ENCODE assay signal across 8 cellular contexts in the genomic region with DNA sequence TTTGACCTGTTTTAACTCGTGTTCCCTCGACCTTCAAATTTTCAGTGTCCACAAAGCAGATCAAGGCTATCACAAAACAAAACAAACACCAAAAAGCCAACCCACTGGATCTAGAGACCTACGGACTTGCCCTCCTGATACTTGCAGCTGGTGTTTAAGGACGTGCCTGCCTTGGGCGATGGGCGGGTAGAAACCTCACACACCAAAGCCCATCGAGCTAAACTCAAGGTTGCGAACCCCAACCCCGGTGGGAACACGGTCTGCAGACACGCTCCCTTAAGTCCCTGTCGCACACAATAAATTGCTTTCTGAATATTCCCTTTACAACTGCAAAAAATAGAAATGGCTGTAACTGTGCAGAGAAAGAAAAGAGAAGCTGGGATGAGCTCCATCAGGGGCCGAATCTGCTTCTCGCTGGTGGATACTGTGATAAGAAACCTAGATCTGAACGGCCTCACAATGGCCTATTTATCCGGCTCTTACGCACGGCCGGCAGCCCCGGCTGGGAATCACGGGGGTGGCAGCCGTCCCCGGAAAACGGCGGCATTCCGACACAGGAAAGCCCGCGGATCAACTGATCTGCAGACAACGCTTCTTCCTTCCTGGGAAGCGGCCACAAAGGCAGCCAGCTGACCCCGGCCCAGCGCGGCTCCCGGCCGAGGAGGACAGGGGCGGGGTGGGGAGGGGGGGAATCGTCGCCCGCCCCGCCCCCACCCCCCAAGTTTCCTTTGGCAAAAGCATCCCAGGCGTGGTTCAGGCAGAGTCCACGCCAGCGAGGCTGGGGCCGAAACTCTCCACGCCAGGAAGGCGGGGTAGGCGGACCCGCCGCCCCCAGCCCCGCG.
A peak's percentile ranks its signal among the peaks of the same experiment; 100 is the strongest.
DNase-seq lines count a peak whose midpoint lies in the region; ATAC-seq and TF ChIP-seq lines count a peak whose summit lies in the region.

No MANE protein-coding gene starts in this region.

- TF ChIP-seq CTCF in esophagus muscularis mucosa (IDR thresholded peaks at IDR 0.05), result no peak
- TF ChIP-seq CTCF in testis (IDR thresholded peaks at IDR 0.05), result no peak

- H3K27me3 ChIP-seq in esophagus muscularis mucosa (no peaks in the 10 kb centered on the region), testis (no peaks in the 10 kb centered on the region)

- 28% methylated on average over 22 of the region's 51 CpGs for WGBS in esophagus muscularis mucosa
- WGBS in testis, 2 donors, result 2 to 7% methylated on average over 29 to 48 of the region's 51 CpGs

- peak overlapping the region; percentile 85 to 92 (median 88) for H3K27ac ChIP-seq in esophagus muscularis mucosa (replicated peaks in 1 of 4)
- H3K27ac ChIP-seq in testis, result peak overlapping the region; percentile 91 to 93

- H3K4me3 ChIP-seq in esophagus muscularis mucosa (peak overlapping the region; percentile 66 to 82 (median 74)), testis (peak overlapping the region; percentile 59 to 75)

- no peaks in the 10 kb centered on the region for H3K9me3 ChIP-seq in esophagus muscularis mucosa
- no peaks in the 10 kb centered on the region for H3K9me3 ChIP-seq in testis

- DNase-seq in activated T-cell treated with anti-CD3 and anti-CD28 coated beads for 48 hours (ENCODE audit: low read depth) (peak; percentile 5), esophagus muscularis mucosa (ENCODE audit: extremely low spot score) (no peak), middle frontal gyrus (ENCODE audit: extremely low spot score, low spot score) (peak; percentile 8), testis (peak; percentile 82), NCI-H345 (lab: John Stamatoyannopoulos, UW) (no peak), GDM1 (lab: John Stamatoyannopoulos, UW) (no peak)

- no peaks in the 10 kb centered on the region for H3K36me3 ChIP-seq in esophagus muscularis mucosa
- no peaks in the 10 kb centered on the region for H3K36me3 ChIP-seq in testis (ENCODE audit: low read depth, missing control alignments)

- intact Hi-C loops in esophagus muscularis mucosa (cut with DNase I), result loop anchor here (5.0 kb wide), 1 partner anchor 337 kb away; the partner anchor contains the start of gene MAP3K1
- intact Hi-C loops in testis (cut with DNase I; ENCODE audit: low total_unique reads), result no loop called here

- ATAC-seq in GM18498 (IDR thresholded peaks at IDR 0.05; ENCODE audit: unreplicated experiment), result peak; percentile 48
- peak; percentile 45 for ATAC-seq in HG03460 (IDR thresholded peaks at IDR 0.05; ENCODE audit: unreplicated experiment)

- H3K4me1 ChIP-seq in esophagus muscularis mucosa, result peaks cover 10 to 50% (median 35%) of the 10 kb centered on the region in 4 donors
- peaks cover 36% of the 10 kb centered on the region for H3K4me1 ChIP-seq in testis

- no peak for TF ChIP-seq POLR2A in esophagus muscularis mucosa (IDR thresholded peaks at IDR 0.05; ENCODE audit: low read depth)
- no peak for TF ChIP-seq POLR2A in testis (IDR thresholded peaks at IDR 0.05)

- no peak for TF ChIP-seq EP300 in esophagus muscularis mucosa (IDR thresholded peaks at IDR 0.05)

Comparison
In these comparisons a context has a peak if more than half of its experiments do, and no peak if none do; other contexts are left out.
1. DNase-seq: peak in activated T-cell treated with anti-CD3 and anti-CD28 coated beads for 48 hours (single experiment), middle frontal gyrus (single experiment) and testis (single experiment); none in esophagus muscularis mucosa (single experiment), NCI-H345 (single experiment) and GDM1 (single experiment).